ENCODE assay signal across 8 cellular contexts in genomic region chr11:74948546-74948897, GRCh38. TPM values are rescaled to one million over a fixed set of nuclear protein-coding genes. Genes with fewer than 3 reads are reported as not detected.
DNase-seq lines count a peak whose midpoint lies in the region; ATAC-seq and TF ChIP-seq lines count a peak whose summit lies in the region.

No MANE protein-coding gene starts in this region.

- no peaks in the 10 kb centered on the region for H3K36me3 ChIP-seq in adrenal gland (replicated peaks in 1 of 2)
- peaks cover 0 to 16% (median 14%) of the 10 kb centered on the region in 4 donors for H3K36me3 ChIP-seq in stomach

- H3K27me3 ChIP-seq in adrenal gland (no peaks in the 10 kb centered on the region), stomach (no peaks in the 10 kb centered on the region)

- TF ChIP-seq POLR2A in adrenal gland (IDR thresholded peaks at IDR 0.05) (no peak), stomach (IDR thresholded peaks at IDR 0.05) (no peak)

- intact Hi-C loops in adrenal gland (cut with DNase I) (no loop called here), stomach (cut with DNase I; ENCODE audit: low total_unique reads) (no loop called here)

- H3K4me3 ChIP-seq in AG09309 (ENCODE audit: control insufficient read depth, low read depth, low read length), result peak overlapping the region; percentile 94
- H3K4me3 ChIP-seq in adrenal gland, result peak overlapping the region; percentile 64 to 81 (median 76)
- peak overlapping the region; percentile 72 for H3K4me3 ChIP-seq in iPS-18c (ENCODE audit: insufficient read depth, low read depth, low read length)
- H3K4me3 ChIP-seq in stomach, result peak overlapping the region; percentile 71 to 91 (median 86)

- WGBS in adrenal gland, 4 donors, result 1 to 3% (median 2%) methylated on average over 8 to 9 of the region's 9 CpGs
- WGBS in stomach, 5 donors, result 1 to 3% (median 2%) methylated on average over 9 of the region's 9 CpGs

- ATAC-seq in GM19023 (IDR thresholded peaks at IDR 0.05; ENCODE audit: unreplicated experiment) (peak; percentile 14), HG03521 (IDR thresholded peaks at IDR 0.05; ENCODE audit: unreplicated experiment) (peak; percentile 2), GM18861 (IDR thresholded peaks at IDR 0.05; ENCODE audit: unreplicated experiment) (no peak)

- no peak for TF ChIP-seq EP300 in stomach (IDR thresholded peaks at IDR 0.05)

- H3K27ac ChIP-seq in adrenal gland (peak overlapping the region in 3 of 5 donors; percentile 73 to 86 (median 84)), stomach (peak overlapping the region; percentile 52 to 91 (median 86))

- DNase-seq in AG09309 (ENCODE audit: low read depth) (no peak), adrenal gland (no peak), stomach (no peak), HK-2 (ENCODE audit: unreplicated experiment) (no peak)

- H3K4me1 ChIP-seq in adrenal gland (replicated peaks in 1 of 2) (peaks cover 1 to 41% of the 10 kb centered on the region in 2 donors), stomach (peaks cover 27 to 74% (median 50%) of the 10 kb centered on the region in 4 donors)

- TF ChIP-seq CTCF in AG09309 (IDR thresholded peaks at IDR 0.05; ENCODE audit: control insufficient read depth, insufficient read depth, low read depth, low read length, missing control alignments) (no peak), adrenal gland (IDR thresholded peaks at IDR 0.05) (no peak), stomach (IDR thresholded peaks at IDR 0.05) (no peak)

- H3K9me3 ChIP-seq in adrenal gland (replicated peaks in 1 of 3) (no peaks in the 10 kb centered on the region), iPS-18c (ENCODE audit: control insufficient read depth, insufficient read depth, low read length) (no peaks in the 10 kb centered on the region), stomach (no peaks in the 10 kb centered on the region)

RNA-seq across cellular contexts. Expression of gene XRRA1, which starts 0.4 kb away (rescaled TPM):
- total RNA-seq in adrenal gland (10 to 100 TPM; 10.4 to 50.2 (median 14.0) TPM), stomach (10 to 100 TPM in 3 of 5 donors, 1 to 10 TPM in 2; 5.8 to 57.7 (median 16.5) TPM)
- polyA plus RNA-seq in adrenal gland (1 to 10 TPM; 3.1 to 7.2 (median 6.3) TPM), stomach (1 to 10 TPM; 2.1 to 3.4 (median 2.5) TPM)

RNA-seq across cellular contexts. Expression of gene SPCS2, which starts 0.5 kb away (rescaled TPM):
- 100 to 1,000 TPM in 4 of 8 donors, 10 to 100 TPM in 4; 38.6 to 287 (median 130) TPM for total RNA-seq in adrenal gland
- polyA plus RNA-seq in adrenal gland, result 100 to 1,000 TPM in 2 of 3 donors, 10 to 100 TPM in 1; 64.5 to 259 (median 149) TPM
- total RNA-seq in stomach, result 100 to 1,000 TPM in 1 of 5 donors, 10 to 100 TPM in 2, 1 to 10 TPM in 2; 5.4 to 191 (median 25.8) TPM
- 100 to 1,000 TPM in 1 of 3 donors, 10 to 100 TPM in 2; 56.5 to 111 (median 70.6) TPM for polyA plus RNA-seq in stomach

RNA-seq across cellular contexts. Expression of gene NEU3, which starts 40.2 kb away (rescaled TPM):
- total RNA-seq in adrenal gland (10 to 100 TPM; 17.7 to 34.9 (median 23.6) TPM), stomach (10 to 100 TPM in 2 of 5 donors, 1 to 10 TPM in 2, under 1 TPM in 1; 0.58 to 33.5 (median 8.7) TPM)
- polyA plus RNA-seq in adrenal gland (10 to 100 TPM in 2 of 3 donors, 1 to 10 TPM in 1; 8.3 to 18.2 (median 12.6) TPM), stomach (1 to 10 TPM; 1.5 to 5.6 (median 1.9) TPM)
